Comparison of ENCODE assay signal across 1 cellular context in genomic region chr6:63452117-63452516, GRCh38.
TF ChIP-seq lines count a peak whose summit lies in the region.

No MANE protein-coding gene starts in this region.

TF ChIP-seq in HepG2, 621 proteins besides CTCF, POLR2A, EP300 and RAD21 (continued from another document and continues in another):
- TF ChIP-seq ZHX2 (IDR thresholded peaks at IDR 0.05; ENCODE audit: low read depth) (0 out of 2 replicates have a peak, but pooled peaks have one; percentile 33), ZHX2 (CRISPR knock-in tag; IDR thresholded peaks at IDR 0.05; ENCODE audit: borderline replicate concordance) (no peak), ZNF280D (CRISPR knock-in tag; IDR thresholded peaks at IDR 0.05) (peak; percentile 35; the same call in 1 of the 2 replicates), ISL2 (CRISPR knock-in tag; IDR thresholded peaks at IDR 0.05) (peak; percentile 90), TCF12 (IDR thresholded peaks at IDR 0.05) (no peak), TCF12 (CRISPR knock-in tag; IDR thresholded peaks at IDR 0.05) (peak; percentile 50; the same call in 1 of the 2 replicates), THYN1 (CRISPR knock-in tag; IDR thresholded peaks at IDR 0.05; ENCODE audit: borderline replicate concordance, low read depth) (no peak), ZNF143 (CRISPR knock-in tag; IDR thresholded peaks at IDR 0.05) (0 out of 2 replicates have a peak, but pooled peaks have one; percentile 33), DPF2 (CRISPR knock-in tag; IDR thresholded peaks at IDR 0.05; ENCODE audit: borderline replicate concordance, low read depth) (peak; percentile 79; the same call in 1 of the 2 replicates), ZNF614 (CRISPR knock-in tag; IDR thresholded peaks at IDR 0.05; ENCODE audit: borderline replicate concordance) (peak; percentile 94), SOX5 (CRISPR knock-in tag; IDR thresholded peaks at IDR 0.05; ENCODE audit: borderline replicate concordance) (peak; percentile 95), SRF (IDR thresholded peaks at IDR 0.05; ENCODE audit: low read depth, low read length) (no peak), ZNF230 (CRISPR knock-in tag; IDR thresholded peaks at IDR 0.05) (no peak), ATF3 (CRISPR knock-in tag; IDR thresholded peaks at IDR 0.05) (0 out of 2 replicates have a peak, but pooled peaks have one; percentile 59), FOXO1 (CRISPR knock-in tag; IDR thresholded peaks at IDR 0.05) (peak; percentile 86), YEATS2 (CRISPR knock-in tag; IDR thresholded peaks at IDR 0.05; ENCODE audit: borderline replicate concordance) (peak; percentile 70; the same call in 1 of the 2 replicates), EHMT2 (IDR thresholded peaks at IDR 0.05; ENCODE audit: borderline replicate concordance, low read depth, low read length) (peak; percentile 42; the same call in 1 of the 2 replicates), ZNF343 (CRISPR knock-in tag; IDR thresholded peaks at IDR 0.05) (no peak), MAX (IDR thresholded peaks at IDR 0.05) (peak; percentile 87), TOE1 (CRISPR knock-in tag; IDR thresholded peaks at IDR 0.05) (no peak), HNF4G (IDR thresholded peaks at IDR 0.05; ENCODE audit: borderline replicate concordance, low read depth, low read length) (peak; percentile 80; the same call in 1 of the 2 replicates), HNF4G (CRISPR knock-in tag; IDR thresholded peaks at IDR 0.05; ENCODE audit: borderline replicate concordance, low read depth) (no peak), MED13 (CRISPR knock-in tag; IDR thresholded peaks at IDR 0.05) (0 out of 2 replicates have a peak, but pooled peaks have one; percentile 30), MYPOP (CRISPR knock-in tag; IDR thresholded peaks at IDR 0.05) (peak; percentile 61; the same call in 1 of the 2 replicates), JUND (CRISPR knock-in tag; IDR thresholded peaks at IDR 0.05) (no peak), RAD51 (IDR thresholded peaks at IDR 0.05; ENCODE audit: borderline replicate concordance) (no peak), ZKSCAN5 (CRISPR knock-in tag; IDR thresholded peaks at IDR 0.05) (no peak), CCDC6 (CRISPR knock-in tag; IDR thresholded peaks at IDR 0.05) (peak; percentile 53; the same call in 1 of the 2 replicates), CENPT (CRISPR knock-in tag; IDR thresholded peaks at IDR 0.05; ENCODE audit: low read depth) (no peak), SIX4 (CRISPR knock-in tag; IDR thresholded peaks at IDR 0.05) (peak; percentile 77; the same call in 1 of the 2 replicates), ZBTB25 (CRISPR knock-in tag; IDR thresholded peaks at IDR 0.05) (peak; percentile 84; the same call in 1 of the 2 replicates), ZNF350 (CRISPR knock-in tag; IDR thresholded peaks at IDR 0.05; ENCODE audit: borderline replicate concordance, low read depth) (peak; percentile 41; the same call in 1 of the 2 replicates), NFAT5 (CRISPR knock-in tag; IDR thresholded peaks at IDR 0.05) (no peak), ZNF3 (CRISPR knock-in tag; IDR thresholded peaks at IDR 0.05) (no peak), ZNF598 (CRISPR knock-in tag; IDR thresholded peaks at IDR 0.05; ENCODE audit: borderline replicate concordance) (no peak), ZNF260 (CRISPR knock-in tag; IDR thresholded peaks at IDR 0.05; ENCODE audit: borderline replicate concordance, low read depth) (no peak), ELK4 (CRISPR knock-in tag; IDR thresholded peaks at IDR 0.05; ENCODE audit: borderline replicate concordance) (no peak)
